8 cellular contexts compared by ENCODE assay signal in genomic region chr20:64065973-64066341, GRCh38. TPM values are rescaled to one million over a fixed set of nuclear protein-coding genes. Genes with fewer than 3 reads are reported as not detected.
DNase-seq lines count a peak whose midpoint lies in the region; ATAC-seq, FAIRE-seq and TF ChIP-seq lines count a peak whose summit lies in the region.

No MANE protein-coding gene starts in this region.

- intact Hi-C loops in posterior cingulate gyrus (cut with DNase I), result no loop called here

- peaks cover 54% of the 10 kb centered on the region for H3K4me1 ChIP-seq in CD4-positive, CD25-positive, alpha-beta regulatory T cell (ENCODE audit: control insufficient read depth, insufficient read depth, low read length, poor library complexity, severe bottlenecking)
- H3K4me1 ChIP-seq in astrocyte (ENCODE audit: insufficient read depth, low read length) (peaks cover 31% of the 10 kb centered on the region), skeletal muscle satellite cell (ENCODE audit: control insufficient read depth, insufficient read depth, low read length) (peaks cover 33% of the 10 kb centered on the region)

- H3K4me1 Mint-ChIP-seq in CD4-positive, CD25-positive, alpha-beta regulatory T cell, result peaks cover 0 to 56% (median 17%) of the 10 kb centered on the region in 4 donors
- H3K4me1 Mint-ChIP-seq in astrocyte (ENCODE audit: low read depth, unreplicated experiment), result peaks cover 18% of the 10 kb centered on the region

- peak; percentile 8 to 27 for ATAC-seq in CD4-positive, CD25-positive, alpha-beta regulatory T cell (ENCODE audit: low read depth in 2 of 2)
- ATAC-seq in GM19463 (IDR thresholded peaks at IDR 0.05; ENCODE audit: unreplicated experiment) (peak; percentile 47), HG03565 (IDR thresholded peaks at IDR 0.05; ENCODE audit: unreplicated experiment) (no peak)

- peak overlapping the region; percentile 47 to 82 (median 59) for H3K27ac Mint-ChIP-seq in CD4-positive, CD25-positive, alpha-beta regulatory T cell
- peak overlapping the region; percentile 84 for H3K27ac Mint-ChIP-seq in astrocyte (ENCODE audit: unreplicated experiment)

- TF ChIP-seq CTCF in astrocyte (IDR thresholded peaks at IDR 0.05; ENCODE audit: insufficient read depth, low read depth, low read length), result no peak

- no peaks in the 10 kb centered on the region for H3K27me3 ChIP-seq in CD4-positive, CD25-positive, alpha-beta regulatory T cell (ENCODE audit: control insufficient read depth, insufficient read depth, low read length)
- no peaks in the 10 kb centered on the region for H3K27me3 ChIP-seq in astrocyte (ENCODE audit: insufficient read depth, low read length)
- H3K27me3 ChIP-seq in skeletal muscle satellite cell (ENCODE audit: control insufficient read depth, insufficient read depth, low read length), result no peaks in the 10 kb centered on the region

- H3K9me3 Mint-ChIP-seq in CD4-positive, CD25-positive, alpha-beta regulatory T cell, result no peaks in the 10 kb centered on the region
- no peaks in the 10 kb centered on the region for H3K9me3 Mint-ChIP-seq in astrocyte (ENCODE audit: unreplicated experiment)

- no peaks in the 10 kb centered on the region for H3K36me3 Mint-ChIP-seq in CD4-positive, CD25-positive, alpha-beta regulatory T cell
- H3K36me3 Mint-ChIP-seq in astrocyte (ENCODE audit: low read depth, unreplicated experiment), result peaks cover 4% of the 10 kb centered on the region

- H4K20me1 ChIP-seq in astrocyte (ENCODE audit: insufficient read depth, low read length), result peaks cover 32% of the 10 kb centered on the region

- no peak for FAIRE-seq in astrocyte (lab: Jason Lieb, UNC)

- no peaks in the 10 kb centered on the region for H3K36me3 ChIP-seq in CD4-positive, CD25-positive, alpha-beta regulatory T cell (ENCODE audit: control insufficient read depth, insufficient read depth, low read length)
- H3K36me3 ChIP-seq in astrocyte (ENCODE audit: insufficient read depth, low read length) (no peaks in the 10 kb centered on the region), skeletal muscle satellite cell (ENCODE audit: insufficient read depth, low read length) (no peaks in the 10 kb centered on the region)

- H3K27me3 Mint-ChIP-seq in CD4-positive, CD25-positive, alpha-beta regulatory T cell, result no peaks in the 10 kb centered on the region
- H3K27me3 Mint-ChIP-seq in astrocyte (ENCODE audit: low read depth, unreplicated experiment), result no peaks in the 10 kb centered on the region

- H3K9me3 ChIP-seq in CD4-positive, CD25-positive, alpha-beta regulatory T cell (ENCODE audit: control insufficient read depth in 2 of 2, low read length in 2 of 2), result no peaks in the 10 kb centered on the region
- H3K9me3 ChIP-seq in astrocyte (ENCODE audit: insufficient read depth, low read depth, low read length) (no peaks in the 10 kb centered on the region), skeletal muscle satellite cell (replicated peaks; ENCODE audit: low read length) (no peaks in the 10 kb centered on the region)

- H3K4me3 Mint-ChIP-seq in CD4-positive, CD25-positive, alpha-beta regulatory T cell, result peak overlapping the region; percentile 55 to 94 (median 71)
- peak overlapping the region; percentile 74 for H3K4me3 Mint-ChIP-seq in astrocyte (ENCODE audit: unreplicated experiment)

- H3K9ac ChIP-seq in astrocyte (ENCODE audit: low read length), result no peak overlapping the region
- no peak overlapping the region for H3K9ac ChIP-seq in skeletal muscle satellite cell (ENCODE audit: low read depth, low read length)

- peak in 2 of 3 donors; percentile 47 to 84 for DNase-seq in CD4-positive, CD25-positive, alpha-beta regulatory T cell
- peak; percentile 72 for DNase-seq in NOMO-1 treated with DMSO at 0.1 percent for 48 hours (lab: John Stamatoyannopoulos, UW; ENCODE audit: unreplicated experiment)
- DNase-seq in astrocyte (ENCODE audit: low read depth), result peak; percentile 77
- DNase-seq in posterior cingulate gyrus, result no peak
- DNase-seq in retina, result no peak

- H3K4me3 ChIP-seq in CD4-positive, CD25-positive, alpha-beta regulatory T cell (ENCODE audit: low read depth, low read length), result no peak overlapping the region
- H3K4me3 ChIP-seq in astrocyte (ENCODE audit: insufficient read depth, low read depth, low read length) (no peak overlapping the region), skeletal muscle satellite cell (ENCODE audit: low read length) (no peak overlapping the region)

- peak overlapping the region; percentile 38 for H3K4me2 ChIP-seq in astrocyte (ENCODE audit: low read length)
- H3K4me2 ChIP-seq in skeletal muscle satellite cell (ENCODE audit: low read length), result peak overlapping the region; percentile 50

- H3K27ac ChIP-seq in CD4-positive, CD25-positive, alpha-beta regulatory T cell (ENCODE audit: insufficient read depth, low read length, poor library complexity, severe bottlenecking), result no peak overlapping the region
- no peak overlapping the region for H3K27ac ChIP-seq in astrocyte (ENCODE audit: low read depth, low read length)

- H3K79me2 ChIP-seq in astrocyte (ENCODE audit: insufficient read depth, low read length), result peaks cover 5% of the 10 kb centered on the region

- H2AFZ ChIP-seq in astrocyte (ENCODE audit: low read depth, low read length), result no peak overlapping the region

RNA-seq across cellular contexts. Expression of gene TCEA2, which starts 3.0 kb away (rescaled TPM):
- 24.8 TPM for total RNA-seq in CD4-positive, CD25-positive, alpha-beta regulatory T cell
- 10 to 100 TPM; 17.7 to 27.1 (median 20.9) TPM for polyA plus RNA-seq in CD4-positive, CD25-positive, alpha-beta regulatory T cell
- 52.4 and 53.1 TPM in 2 replicates for total RNA-seq in astrocyte
- total RNA-seq in skeletal muscle satellite cell (2012; rRNA removed), result 8.9 and 13.3 TPM in 2 replicates

RNA-seq across cellular contexts. Expression of gene RGS19, which starts 13.4 kb away (rescaled TPM):
- total RNA-seq in CD4-positive, CD25-positive, alpha-beta regulatory T cell, result 50.7 TPM
- 100 to 1,000 TPM in 2 of 4 donors, 10 to 100 TPM in 2; 79.4 to 105 (median 95.0) TPM for polyA plus RNA-seq in CD4-positive, CD25-positive, alpha-beta regulatory T cell
- total RNA-seq in astrocyte, result 15.7 and 18.3 TPM in 2 replicates
- 5.8 and 12.5 TPM in 2 replicates for total RNA-seq in skeletal muscle satellite cell (2012; rRNA removed)

RNA-seq across cellular contexts. Expression of gene OPRL1, which starts 13.9 kb away (rescaled TPM):
- 1.3 TPM for total RNA-seq in CD4-positive, CD25-positive, alpha-beta regulatory T cell
- polyA plus RNA-seq in CD4-positive, CD25-positive, alpha-beta regulatory T cell, result 1 to 10 TPM in 1 of 4 donors, under 1 TPM in 3; 0.58 to 1.1 (median 0.59) TPM
- 2.8 and 3.6 TPM in 2 replicates for total RNA-seq in astrocyte
- total RNA-seq in skeletal muscle satellite cell (2012; rRNA removed), result 0.22 and 0.51 TPM in 2 replicates

RNA-seq across cellular contexts. Expression of gene SOX18, which starts 16.5 kb away (rescaled TPM):
- not detected for total RNA-seq in CD4-positive, CD25-positive, alpha-beta regulatory T cell
- polyA plus RNA-seq in CD4-positive, CD25-positive, alpha-beta regulatory T cell, result not detected
- total RNA-seq in astrocyte, result 0.52 and 0.60 TPM in 2 replicates
- not detected in 2 replicates for total RNA-seq in skeletal muscle satellite cell (2012; rRNA removed)

RNA-seq across cellular contexts. Expression of gene LKAAEAR1, which starts 18.2 kb away (rescaled TPM):
- not detected for total RNA-seq in CD4-positive, CD25-positive, alpha-beta regulatory T cell
- polyA plus RNA-seq in CD4-positive, CD25-positive, alpha-beta regulatory T cell, result 1 to 10 TPM in 1 of 4 donors, under 1 TPM in 1, not detected in 2; 0.42 to 1.4 TPM
- 0.34 TPM in 1 of 2 replicates, not detected in the other for total RNA-seq in astrocyte
- not detected in 2 replicates for total RNA-seq in skeletal muscle satellite cell (2012; rRNA removed)

Comparison
In these comparisons a context has a peak if more than half of its experiments do, and no peak if none do; other contexts are left out.
1. DNase-seq: peak in CD4-positive, CD25-positive, alpha-beta regulatory T cell (2 of 3), NOMO-1 treated with DMSO at 0.1 percent for 48 hours (single experiment) and astrocyte (single experiment); none in posterior cingulate gyrus (0 of 10) and retina (single experiment).